18 cellular contexts compared by ENCODE assay signal in genomic region chr20:9884666-9885065, GRCh38. TPM values are rescaled to one million over a fixed set of nuclear protein-coding genes. Genes with fewer than 3 reads are reported as not detected.
A peak's percentile ranks its signal among the peaks of the same experiment; 100 is the strongest.
DNase-seq lines count a peak whose midpoint lies in the region; ATAC-seq and TF ChIP-seq lines count a peak whose summit lies in the region.
"Had no signal": no experiment of that assay in that cellular context is flagged by ENCODE, and none has a peak within 500 bp of the region (broad histone marks: within the 10 kb centered on the region; RNA-seq: fewer than 3 reads in every experiment).

No MANE protein-coding gene starts in this region.

- H4K20me1 ChIP-seq in osteoblast (ENCODE audit: insufficient read depth, low read length): no peaks in the 10 kb centered on the region

- H3K27me3 Mint-ChIP-seq in activated T-cell treated with anti-CD3 and anti-CD28 coated beads, Interleukin-2, amount 50 U/mL, for 24 hours: no peaks in the 10 kb centered on the region

- H3K36me3 Mint-ChIP-seq in activated T-cell treated with anti-CD3 and anti-CD28 coated beads, Interleukin-2, amount 50 U/mL, for 24 hours (ENCODE audit: low read depth): no peaks in the 10 kb centered on the region
- H3K36me3 Mint-ChIP-seq: activated naive CD8-positive, alpha-beta T cell treated with anti-CD3 and anti-CD28 coated beads for 36 hours had no signal

- peaks cover 2% of the 10 kb centered on the region for H3K4me1 Mint-ChIP-seq in activated T-cell treated with anti-CD3 and anti-CD28 coated beads, Interleukin-2, amount 50 U/mL, for 24 hours (ENCODE audit: low read depth)
- H3K4me1 Mint-ChIP-seq: activated CD4-positive, alpha-beta T cell treated with anti-CD3 and anti-CD28 coated beads for 36 hours; activated naive CD8-positive, alpha-beta T cell treated with anti-CD3 and anti-CD28 coated beads for 36 hours had no signal

- no peaks in the 10 kb centered on the region for H3K9me3 ChIP-seq in adipocyte (ENCODE audit: control insufficient read depth, low read length)
- no peaks in the 10 kb centered on the region for H3K9me3 ChIP-seq in osteoblast (ENCODE audit: low read depth, low read length)
- H3K9me3 ChIP-seq: gastroesophageal sphincter, mucosa of descending colon, ovary had no signal

- no peak overlapping the region for H3K9ac ChIP-seq in adipocyte (ENCODE audit: low read length)

- DNase-seq in NCI-H524 (lab: John Stamatoyannopoulos, UW) (peak; percentile 28 to 39), NCI-H524 treated with DMSO at 0.1 percent for 48 hours (lab: John Stamatoyannopoulos, UW) (no peak), adipocyte (ENCODE audit: low read depth) (peak; percentile 4), osteoblast (ENCODE audit: insufficient read length, low spot score, missing footprints) (peak; percentile 55), cerebellar nuclear complex (lab: John Stamatoyannopoulos, UW) (no peak)
- DNase-seq in activated T-cell treated with anti-CD3 and anti-CD28 coated beads, Interleukin-2, amount 50 U/mL, for 24 hours: no peak
- DNase-seq: activated CD4-positive, alpha-beta T cell treated with anti-CD3 and anti-CD28 coated beads for 36 hours; activated naive CD8-positive, alpha-beta T cell treated with anti-CD3 and anti-CD28 coated beads for 36 hours; activated T-cell treated with anti-CD3 and anti-CD28 coated beads for 4 hours; DND-41; MM.1S; mucosa of descending colon; ovary had no signal

- H3K27ac ChIP-seq in osteoblast (ENCODE audit: low read depth, low read length): no peak overlapping the region
- H3K27ac ChIP-seq: gastroesophageal sphincter, ovary had no signal

- H3K4me2 ChIP-seq in osteoblast (ENCODE audit: insufficient read depth, low read length): no peak overlapping the region

- H3K4me1 ChIP-seq in adipocyte (ENCODE audit: control insufficient read depth, insufficient read depth, low read length) (no peaks in the 10 kb centered on the region), osteoblast (ENCODE audit: insufficient read depth, low read length) (no peaks in the 10 kb centered on the region)
- H3K4me1 ChIP-seq: gastroesophageal sphincter had no signal

- TF ChIP-seq CTCF in LNCAP (IDR thresholded peaks at IDR 0.05) (peak; percentile 10; the same call in 1 of the 2 replicates), osteoblast (IDR thresholded peaks at IDR 0.05; ENCODE audit: extremely low read depth, low read depth, low read length) (no peak)

- no peak overlapping the region for H2AFZ ChIP-seq in osteoblast (ENCODE audit: low read length)

- H3K9me3 Mint-ChIP-seq in activated T-cell treated with anti-CD3 and anti-CD28 coated beads, Interleukin-2, amount 50 U/mL, for 24 hours: peaks cover 5% of the 10 kb centered on the region

- H3K36me3 ChIP-seq in adipocyte (ENCODE audit: control insufficient read depth, insufficient read depth, low read length, severe bottlenecking): no peaks in the 10 kb centered on the region
- no peaks in the 10 kb centered on the region for H3K36me3 ChIP-seq in osteoblast (ENCODE audit: insufficient read depth, low read length)
- H3K36me3 ChIP-seq: gastroesophageal sphincter, ovary had no signal

- H3K4me3 ChIP-seq in adipocyte (ENCODE audit: low read length) (no peak overlapping the region), osteoblast (ENCODE audit: insufficient read depth, low read length) (no peak overlapping the region)
- H3K4me3 ChIP-seq: gastroesophageal sphincter, mucosa of descending colon, ovary had no signal

- H3K27me3 ChIP-seq in adipocyte (replicated peaks; ENCODE audit: control insufficient read depth, insufficient read depth, low read length) (peaks cover 3% of the 10 kb centered on the region), osteoblast (ENCODE audit: insufficient read depth, low read length) (no peaks in the 10 kb centered on the region)
- H3K27me3 ChIP-seq: gastroesophageal sphincter, ovary had no signal

- ATAC-seq in GM21447 (IDR thresholded peaks at IDR 0.05; ENCODE audit: unreplicated experiment): no peak
- ATAC-seq: activated CD4-positive, alpha-beta T cell treated with anti-CD3 and anti-CD28 coated beads for 36 hours; gastroesophageal sphincter; Panc1 had no signal

- no peak overlapping the region for H3K4me3 Mint-ChIP-seq in activated T-cell treated with anti-CD3 and anti-CD28 coated beads, Interleukin-2, amount 50 U/mL, for 24 hours
- H3K4me3 Mint-ChIP-seq: activated CD4-positive, alpha-beta T cell treated with anti-CD3 and anti-CD28 coated beads for 36 hours; activated naive CD8-positive, alpha-beta T cell treated with anti-CD3 and anti-CD28 coated beads for 36 hours had no signal

- H3K27ac Mint-ChIP-seq in activated T-cell treated with anti-CD3 and anti-CD28 coated beads, Interleukin-2, amount 50 U/mL, for 24 hours: no peak overlapping the region
- H3K27ac Mint-ChIP-seq: activated CD4-positive, alpha-beta T cell treated with anti-CD3 and anti-CD28 coated beads for 36 hours; activated naive CD8-positive, alpha-beta T cell treated with anti-CD3 and anti-CD28 coated beads for 36 hours had no signal

- H3K79me2 ChIP-seq in osteoblast (ENCODE audit: insufficient read depth, low read length): no peaks in the 10 kb centered on the region

RNA-seq across cellular contexts. Expression of gene PAK5, which starts 45.8 kb away (rescaled TPM):
- total RNA-seq in osteoblast: not detected in 2 replicates
- total RNA-seq: activated CD4-positive, alpha-beta T cell treated with anti-CD3 and anti-CD28 coated beads for 36 hours; activated naive CD8-positive, alpha-beta T cell treated with anti-CD3 and anti-CD28 coated beads for 36 hours; T-helper 1 cell treated with Interleukin-12 subunit alpha and Interleukin-12 subunit beta and Interleukin-4 antibody, amounts not matched to agents 30 ng/mL and 1 ng/mL, for 36 hours had no signal

Comparison
In these comparisons a context has a peak if more than half of its experiments do, and no peak if none do; other contexts are left out.
1. DNase-seq: peak in NCI-H524 (2 of 2), adipocyte (single experiment) and osteoblast (single experiment); none in NCI-H524 treated with DMSO at 0.1 percent for 48 hours (single experiment), activated T-cell treated with anti-CD3 and anti-CD28 coated beads, Interleukin-2, amount 50 U/mL, for 24 hours (single experiment) and cerebellar nuclear complex (0 of 2).